18 cellular contexts compared by ENCODE assay signal in genomic region chr12:20018406-20018805, GRCh38.
A peak's percentile ranks its signal among the peaks of the same experiment; 100 is the strongest.
DNase-seq lines count a peak whose midpoint lies in the region; ATAC-seq and TF ChIP-seq lines count a peak whose summit lies in the region.
"Had no signal": no experiment of that assay in that cellular context is flagged by ENCODE, and none has a peak within 500 bp of the region (broad histone marks: within the 10 kb centered on the region; RNA-seq: fewer than 3 reads in every experiment).

No MANE protein-coding gene starts in this region.

- intact Hi-C loops in mucosa of descending colon (cut with DNase I, micrococcal nuclease) = no loop called here
- intact Hi-C loops in activated T-helper 2 cell treated with anti-CD3 and anti-CD28 coated beads, Interferon-gamma antibody, Interleukin-2, Interleukin-4, amounts not matched to agents 10 μg/mL and 5 μg/mL and 100 μg/mL, durations not matched to agents 14 hours and 24 hours and 36 hours (cut with micrococcal nuclease) = no loop called here

- ATAC-seq in mucosa of descending colon (peak; percentile 98), GM18868 (IDR thresholded peaks at IDR 0.05; ENCODE audit: unreplicated experiment) (no peak)
- ATAC-seq: CD8-positive, alpha-beta T cell; T-cell had no signal

- no peaks in the 10 kb centered on the region for H3K4me1 Mint-ChIP-seq in activated T-helper 2 cell treated with anti-CD3 and anti-CD28 coated beads, Interferon-gamma antibody, Interleukin-2, Interleukin-4, amounts not matched to agents 10 μg/mL and 5 μg/mL and 100 μg/mL, durations not matched to agents 14 hours and 24 hours and 36 hours (ENCODE audit: low read depth)
- H3K4me1 Mint-ChIP-seq: T-cell had no signal

- no peak for TF ChIP-seq CTCF in 22Rv1 (IDR thresholded peaks at IDR 0.05)
- no peak for TF ChIP-seq CTCF in mucosa of descending colon (IDR thresholded peaks at IDR 0.05)

- peaks cover 4% of the 10 kb centered on the region for H3K9me3 Mint-ChIP-seq in activated T-helper 2 cell treated with anti-CD3 and anti-CD28 coated beads, Interferon-gamma antibody, Interleukin-2, Interleukin-4, amounts not matched to agents 10 μg/mL and 5 μg/mL and 100 μg/mL, durations not matched to agents 14 hours and 24 hours and 36 hours
- H3K9me3 Mint-ChIP-seq: CD8-positive, alpha-beta T cell; T-cell had no signal

- no peaks in the 10 kb centered on the region for H3K36me3 ChIP-seq in mucosa of descending colon (ENCODE audit: low read depth)
- H3K36me3 ChIP-seq: BLaER1 treated with 17β-estradiol and CSF1 and Interleukin-3, amounts not matched to agents 10 nM and 100 nM had no signal

- no peak overlapping the region for H3K4me3 Mint-ChIP-seq in activated T-helper 2 cell treated with anti-CD3 and anti-CD28 coated beads, Interferon-gamma antibody, Interleukin-2, Interleukin-4, amounts not matched to agents 10 μg/mL and 5 μg/mL and 100 μg/mL, durations not matched to agents 14 hours and 24 hours and 36 hours (ENCODE audit: low read depth)
- H3K4me3 Mint-ChIP-seq: CD8-positive, alpha-beta T cell; IgD-negative memory B cell; T-cell had no signal

- no peak overlapping the region for H3K27ac Mint-ChIP-seq in activated T-helper 2 cell treated with anti-CD3 and anti-CD28 coated beads, Interferon-gamma antibody, Interleukin-2, Interleukin-4, amounts not matched to agents 10 μg/mL and 5 μg/mL and 100 μg/mL, durations not matched to agents 14 hours and 24 hours and 36 hours
- H3K27ac Mint-ChIP-seq: CD8-positive, alpha-beta T cell; IgD-negative memory B cell; T-cell had no signal

- peaks cover 7% of the 10 kb centered on the region for H3K4me1 ChIP-seq in mucosa of descending colon (ENCODE audit: low read depth)
- H3K4me1 ChIP-seq: BLaER1 treated with 17β-estradiol and CSF1 and Interleukin-3, amounts not matched to agents 10 nM and 100 nM had no signal

- no peaks in the 10 kb centered on the region for H3K36me3 Mint-ChIP-seq in activated T-helper 2 cell treated with anti-CD3 and anti-CD28 coated beads, Interferon-gamma antibody, Interleukin-2, Interleukin-4, amounts not matched to agents 10 μg/mL and 5 μg/mL and 100 μg/mL, durations not matched to agents 14 hours and 24 hours and 36 hours (ENCODE audit: low read depth)
- H3K36me3 Mint-ChIP-seq: CD8-positive, alpha-beta T cell; IgD-negative memory B cell; T-cell had no signal

- no peak overlapping the region for H3K4me3 ChIP-seq in mucosa of descending colon
- H3K4me3 ChIP-seq: BLaER1 treated with 17β-estradiol and CSF1 and Interleukin-3, amounts not matched to agents 10 nM and 100 nM had no signal

- H3K9me3 ChIP-seq in mucosa of descending colon = no peaks in the 10 kb centered on the region
- H3K9me3 ChIP-seq: BLaER1 treated with 17β-estradiol and CSF1 and Interleukin-3, amounts not matched to agents 10 nM and 100 nM; SK-N-SH had no signal

- no peaks in the 10 kb centered on the region for H3K27me3 Mint-ChIP-seq in activated T-helper 2 cell treated with anti-CD3 and anti-CD28 coated beads, Interferon-gamma antibody, Interleukin-2, Interleukin-4, amounts not matched to agents 10 μg/mL and 5 μg/mL and 100 μg/mL, durations not matched to agents 14 hours and 24 hours and 36 hours (ENCODE audit: low read depth)
- H3K27me3 Mint-ChIP-seq: IgD-negative memory B cell, T-cell had no signal

- peak overlapping the region; percentile 31 for H3K27ac ChIP-seq in 22Rv1
- H3K27ac ChIP-seq: BLaER1 treated with 17β-estradiol and CSF1 and Interleukin-3, amounts not matched to agents 10 nM and 100 nM had no signal

- peak; percentile 2 for DNase-seq in HT-29 (ENCODE audit: low spot score)
- peak; percentile 24 for DNase-seq in NCI-H774 (lab: John Stamatoyannopoulos, UW)
- peak in 1 of 3 donors; percentile 45 for DNase-seq in mucosa of descending colon
- no peak for DNase-seq in COR-L47 (lab: John Stamatoyannopoulos, UW)
- DNase-seq in activated T-helper 2 cell treated with anti-CD3 and anti-CD28 coated beads, Interferon-gamma antibody, Interleukin-2, Interleukin-4, amounts not matched to agents 10 μg/mL and 5 μg/mL and 100 μg/mL, durations not matched to agents 14 hours and 24 hours and 36 hours (ENCODE audit: low spot score) = no peak
- DNase-seq: CD8-positive, alpha-beta T cell; Kasumi-1; NCI-H1105 treated with DMSO at 0.1 percent for 48 hours; NCI-H2171; NCI-H82; OCI-M1; SHP77; SK-N-SH; T-cell had no signal

Comparison
In these comparisons a context has a peak if more than half of its experiments do, and no peak if none do; other contexts are left out.
1. DNase-seq: peak in HT-29 (single experiment) and NCI-H774 (single experiment); none in COR-L47 (single experiment) and activated T-helper 2 cell treated with anti-CD3 and anti-CD28 coated beads, Interferon-gamma antibody, Interleukin-2, Interleukin-4, amounts not matched to agents 10 μg/mL and 5 μg/mL and 100 μg/mL, durations not matched to agents 14 hours and 24 hours and 36 hours (single experiment).